Comparison of ENCODE assay signal across 18 cellular contexts in the genomic region with DNA sequence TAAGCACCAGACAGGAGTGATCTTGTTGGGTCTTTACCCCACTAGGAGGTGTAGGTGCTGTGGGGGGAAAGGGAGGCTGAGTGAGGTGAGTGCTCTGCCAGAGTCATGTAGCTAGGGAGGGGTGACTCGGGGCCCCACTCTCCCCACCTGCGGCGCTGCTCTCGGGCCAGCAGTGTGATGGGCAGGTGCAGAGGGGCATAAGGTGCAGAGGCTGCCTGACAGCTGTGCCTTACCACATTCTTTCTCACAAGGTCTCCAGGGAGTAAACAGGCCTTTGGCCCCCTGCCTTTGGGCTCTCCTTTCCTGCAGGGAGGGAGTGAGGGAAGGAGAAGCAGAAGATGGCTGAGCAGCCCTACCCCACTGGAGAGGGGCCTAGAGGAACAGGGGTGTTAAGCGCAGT. TPM values are rescaled to one million over a fixed set of nuclear protein-coding genes. Genes with fewer than 3 reads are reported as not detected.
A peak's percentile ranks its signal among the peaks of the same experiment; 100 is the strongest.
DNase-seq lines count a peak whose midpoint lies in the region; ATAC-seq and TF ChIP-seq lines count a peak whose summit lies in the region.
"Had no signal": no experiment of that assay in that cellular context is flagged by ENCODE, and none has a peak within 500 bp of the region (broad histone marks: within the 10 kb centered on the region; RNA-seq: fewer than 3 reads in every experiment).

No MANE protein-coding gene starts in this region.

- H3K36me3 ChIP-seq in body of pancreas (replicated peaks in 1 of 2; ENCODE audit: insufficient read depth in 1 of 2, low read depth in 2 of 2) = no peaks in the 10 kb centered on the region
- H3K36me3 ChIP-seq in left ventricle myocardium inferior = no peaks in the 10 kb centered on the region

- H3K27ac Mint-ChIP-seq in activated T-cell treated with anti-CD3 and anti-CD28 coated beads, Interleukin-2, amount 50 U/mL, for 24 hours = peak overlapping the region; percentile 37

- H3K27ac ChIP-seq in body of pancreas = peak overlapping the region; percentile 70 to 85 (median 76)
- H3K27ac ChIP-seq in left ventricle myocardium inferior (replicated peaks) = no peak overlapping the region
- H3K27ac ChIP-seq: A549, C4-2B had no signal

- peak; percentile 58 for ATAC-seq in body of pancreas
- ATAC-seq: A549, HCT116, SK-N-SH treated with all-trans-retinoic acid at 6 μM for 48 hours had no signal

- H3K27me3 ChIP-seq in body of pancreas (no peaks in the 10 kb centered on the region), left ventricle myocardium inferior (ENCODE audit: low read depth) (no peaks in the 10 kb centered on the region)

- H3K36me3 Mint-ChIP-seq in activated T-cell treated with anti-CD3 and anti-CD28 coated beads, Interleukin-2, amount 50 U/mL, for 24 hours (ENCODE audit: low read depth) = no peaks in the 10 kb centered on the region

- no peaks in the 10 kb centered on the region for H3K9me3 ChIP-seq in body of pancreas
- no peaks in the 10 kb centered on the region for H3K9me3 ChIP-seq in left ventricle myocardium inferior (replicated peaks)
- H3K9me3 ChIP-seq: A549 had no signal

- TF ChIP-seq CTCF in body of pancreas (IDR thresholded peaks at IDR 0.05) (peak in 1 of 7 experiments; percentile 16), left ventricle myocardium inferior (IDR thresholded peaks at IDR 0.05; ENCODE audit: borderline replicate concordance) (no peak)

- 40 to 48% methylated on average over 5 of the region's 5 CpGs for WGBS in body of pancreas, 2 donors

- peaks cover 16% of the 10 kb centered on the region for H3K4me1 Mint-ChIP-seq in activated T-cell treated with anti-CD3 and anti-CD28 coated beads, Interleukin-2, amount 50 U/mL, for 24 hours (ENCODE audit: low read depth)

- H3K4me1 ChIP-seq in body of pancreas (peaks cover 69% of the 10 kb centered on the region), left ventricle myocardium inferior (peaks cover 22% of the 10 kb centered on the region)

- intact Hi-C loops in body of pancreas (cut with DNase I) (loop anchor here (5.0 kb wide), 1 partner anchor 155 kb away; no protein-coding TSS in a partner anchor), left ventricle myocardium inferior (cut with micrococcal nuclease) (loop anchor here (5.0 kb wide), 1 partner anchor 155 kb away; no protein-coding TSS in a partner anchor)

- no peak overlapping the region for H3K4me3 ChIP-seq in body of pancreas
- no peak overlapping the region for H3K4me3 ChIP-seq in left ventricle myocardium inferior
- H3K4me3 ChIP-seq: A549 had no signal

- H3K4me3 Mint-ChIP-seq in activated T-cell treated with anti-CD3 and anti-CD28 coated beads, Interleukin-2, amount 50 U/mL, for 24 hours = no peak overlapping the region

- H3K27me3 Mint-ChIP-seq in activated T-cell treated with anti-CD3 and anti-CD28 coated beads, Interleukin-2, amount 50 U/mL, for 24 hours = no peaks in the 10 kb centered on the region

- no peak for TF ChIP-seq POLR2A in body of pancreas (IDR thresholded peaks at IDR 0.05)

- no peaks in the 10 kb centered on the region for H3K9me3 Mint-ChIP-seq in activated T-cell treated with anti-CD3 and anti-CD28 coated beads, Interleukin-2, amount 50 U/mL, for 24 hours

- no peak for DNase-seq in activated T-cell treated with anti-CD3 and anti-CD28 coated beads, Interleukin-2, amount 50 U/mL, for 24 hours
- DNase-seq in activated T-cell treated with anti-CD3 and anti-CD28 coated beads for 4 hours (no peak), LHCN-M2 (ENCODE audit: low read depth) (peak; percentile 20), body of pancreas (peak; percentile 88 to 97 (median 94)), left ventricle myocardium inferior (no peak), HK-2 (ENCODE audit: unreplicated experiment) (no peak)
- no peak for DNase-seq in stimulated activated naive CD4-positive, alpha-beta T cell treated with Interleukin-2 at 50 U/mL for 16 hours (lab: John Stamatoyannopoulos, UW)
- DNase-seq: DMS79, MM.1S, NCI-H1105 treated with DMSO at 0.1 percent for 48 hours, NCI-H1694 treated with DMSO at 0.1 percent for 48 hours, NCI-H82, SHP77, T-helper 1 cell had no signal

RNA-seq across cellular contexts. Expression of gene CNP, which starts 4.5 kb away (rescaled TPM):
- 61.6 and 75.1 TPM in 2 replicates for total RNA-seq in LHCN-M2 (2014; rRNA removed)
- polyA plus RNA-seq in LHCN-M2 (2012) = 77.0 TPM
- total RNA-seq in body of pancreas = 10 to 100 TPM; 36.3 to 70.2 TPM
- 24.9 TPM for total RNA-seq in left ventricle myocardium inferior

RNA-seq across cellular contexts. Expression of gene ODAD4, which starts 31.7 kb away (rescaled TPM):
- 0.19 and 0.86 TPM in 2 replicates for total RNA-seq in LHCN-M2 (2014; rRNA removed)
- polyA plus RNA-seq in LHCN-M2 (2012) = 1.4 TPM
- total RNA-seq in body of pancreas = under 1 TPM; 0.26 to 0.66 TPM
- 1.3 TPM for total RNA-seq in left ventricle myocardium inferior

RNA-seq across cellular contexts. Expression of gene ACLY, which starts 43.4 kb away (rescaled TPM):
- total RNA-seq in LHCN-M2 (2014; rRNA removed) (181 and 184 TPM in 2 replicates), body of pancreas (10 to 100 TPM; 39.2 to 59.0 TPM), left ventricle myocardium inferior (23.5 TPM)
- polyA plus RNA-seq in LHCN-M2 (2012) = 132 TPM

RNA-seq across cellular contexts. Expression of gene DNAJC7, which starts 55.1 kb away (rescaled TPM):
- total RNA-seq in LHCN-M2 (2014; rRNA removed) (67.5 and 83.1 TPM in 2 replicates), body of pancreas (10 to 100 TPM; 32.4 to 43.5 TPM), left ventricle myocardium inferior (71.2 TPM)
- 62.3 TPM for polyA plus RNA-seq in LHCN-M2 (2012)

RNA-seq across cellular contexts. Expression of gene NKIRAS2, which starts 57.8 kb away (rescaled TPM):
- total RNA-seq in LHCN-M2 (2014; rRNA removed) (41.2 and 48.5 TPM in 2 replicates), body of pancreas (10 to 100 TPM; 17.1 to 19.2 TPM), left ventricle myocardium inferior (50.9 TPM)
- polyA plus RNA-seq in LHCN-M2 (2012) = 36.7 TPM

Comparison
In these comparisons a context has a peak if more than half of its experiments do, and no peak if none do; other contexts are left out.
1. DNase-seq: peak in LHCN-M2 (single experiment) and body of pancreas (4 of 4); none in activated T-cell treated with anti-CD3 and anti-CD28 coated beads, Interleukin-2, amount 50 U/mL, for 24 hours (single experiment), activated T-cell treated with anti-CD3 and anti-CD28 coated beads for 4 hours (single experiment), stimulated activated naive CD4-positive, alpha-beta T cell treated with Interleukin-2 at 50 U/mL for 16 hours (single experiment), left ventricle myocardium inferior (single experiment) and HK-2 (single experiment).